25 cellular contexts compared by ENCODE assay signal in genomic region chr9:107390319-107390718, GRCh38.
DNase-seq lines count a peak whose midpoint lies in the region; ATAC-seq, FAIRE-seq and TF ChIP-seq lines count a peak whose summit lies in the region.
"Had no signal": no experiment of that assay in that cellular context is flagged by ENCODE, and none has a peak within 500 bp of the region (broad histone marks: within the 10 kb centered on the region; RNA-seq: fewer than 3 reads in every experiment).

No MANE protein-coding gene starts in this region.

- H3K27ac ChIP-seq in stomach = peak overlapping the region in 4 of 5 donors; percentile 48 to 67 (median 61)

- no peak for TF ChIP-seq POLR2A in stomach (IDR thresholded peaks at IDR 0.05)

- intact Hi-C loops in stomach (cut with DNase I; ENCODE audit: low total_unique reads) = no loop called here

- H3K27me3 ChIP-seq in adipocyte (replicated peaks; ENCODE audit: control insufficient read depth, insufficient read depth, low read length) (no peaks in the 10 kb centered on the region), stomach (no peaks in the 10 kb centered on the region)

- no peak for ATAC-seq in activated T-cell treated with anti-CD3 and anti-CD28 coated beads, Interleukin-2, amount 50 U/mL, for 4 hours
- ATAC-seq: activated CD4-positive, CD25-positive, alpha-beta regulatory T cell treated with anti-CD3 and anti-CD28 coated beads, Interleukin-2, amount 50 U/mL, for 24 hours; PC-3 had no signal

- H3K36me3 Mint-ChIP-seq in glutamatergic neuron (ENCODE audit: unreplicated experiment) = peaks cover 7% of the 10 kb centered on the region
- no peaks in the 10 kb centered on the region for H3K36me3 Mint-ChIP-seq in activated T-cell treated with anti-CD3 and anti-CD28 coated beads, Interleukin-2, amount 50 U/mL, for 4 hours (ENCODE audit: insufficient read depth)
- H3K36me3 Mint-ChIP-seq: CD4-positive, alpha-beta memory T cell; naive B cell had no signal

- H3K4me3 ChIP-seq in adipocyte (ENCODE audit: low read length) = peak overlapping the region; percentile 17
- H3K4me3 ChIP-seq in stomach = no peak overlapping the region

- no peaks in the 10 kb centered on the region for H3K36me3 ChIP-seq in adipocyte (ENCODE audit: control insufficient read depth, insufficient read depth, low read length, severe bottlenecking)
- H3K36me3 ChIP-seq in stomach = no peaks in the 10 kb centered on the region

- no peak overlapping the region for H3K9ac ChIP-seq in adipocyte (ENCODE audit: low read length)

- TF ChIP-seq EP300 in stomach (IDR thresholded peaks at IDR 0.05) = no peak

- 76 to 82% (median 80%) methylated on average over 7 to 9 of the region's 9 CpGs for WGBS in stomach, 5 donors

- H3K4me3 Mint-ChIP-seq in glutamatergic neuron (ENCODE audit: unreplicated experiment) = no peak overlapping the region
- no peak overlapping the region for H3K4me3 Mint-ChIP-seq in activated T-cell treated with anti-CD3 and anti-CD28 coated beads, Interleukin-2, amount 50 U/mL, for 4 hours
- H3K4me3 Mint-ChIP-seq: activated CD4-positive, alpha-beta memory T cell treated with anti-CD3 and anti-CD28 coated beads, Interleukin-2, amount 10 ng/mL, durations not matched to agents 7 days and 5 days; CD4-positive, alpha-beta memory T cell; naive B cell had no signal

- DNase-seq in HTR-8/SVneo (ENCODE audit: insufficient read length, low spot score) (no peak), adipocyte (ENCODE audit: low read depth) (no peak), glutamatergic neuron (no peak), stomach (no peak), iPS-NIHi7 (ENCODE audit: extremely low spot score) (no peak), NCI-H2227 (lab: John Stamatoyannopoulos, UW; ENCODE audit: unreplicated experiment) (no peak)
- DNase-seq in activated T-cell treated with anti-CD3 and anti-CD28 coated beads, Interleukin-2, amount 50 U/mL, for 4 hours = no peak
- DNase-seq: activated CD4-positive, alpha-beta memory T cell treated with anti-CD3 and anti-CD28 coated beads, Interleukin-2, amount 10 ng/mL, durations not matched to agents 7 days and 5 days; activated gamma-delta T cell; activated T-cell treated with anti-CD3 and anti-CD28 coated beads for 4 hours; amniotic stem cell; CD4-positive, alpha-beta memory T cell; dermis blood vessel endothelial cell; foreskin melanocyte; GDM1; Karpas-422; naive B cell; NCI-H187; NCI-H2227 treated with DMSO at 0.1 percent for 48 hours; nucleus accumbens; retina; SIG-M5; stimulated activated CD8-positive, alpha-beta memory T cell treated with anti-CD3 and anti-CD28 coated beads, Interleukin-4, amount 100 ng/mL, for 48 hours had no signal

- peak overlapping the region; percentile 5 for H3K27ac Mint-ChIP-seq in glutamatergic neuron (ENCODE audit: unreplicated experiment)
- H3K27ac Mint-ChIP-seq: activated CD4-positive, alpha-beta memory T cell treated with anti-CD3 and anti-CD28 coated beads, Interleukin-2, amount 10 ng/mL, durations not matched to agents 7 days and 5 days; naive B cell had no signal

- no peaks in the 10 kb centered on the region for H3K9me3 ChIP-seq in adipocyte (ENCODE audit: control insufficient read depth, low read length)
- no peaks in the 10 kb centered on the region for H3K9me3 ChIP-seq in stomach

- peaks cover 19% of the 10 kb centered on the region for H3K4me1 ChIP-seq in adipocyte (ENCODE audit: control insufficient read depth, insufficient read depth, low read length)
- peaks cover 6 to 44% (median 29%) of the 10 kb centered on the region in 4 donors for H3K4me1 ChIP-seq in stomach

- no peak for TF ChIP-seq CTCF in glutamatergic neuron (IDR thresholded peaks at IDR 0.05; ENCODE audit: partially characterized antibody, unreplicated experiment)
- no peak for TF ChIP-seq CTCF in stomach (IDR thresholded peaks at IDR 0.05)

- no peaks in the 10 kb centered on the region for H3K9me3 Mint-ChIP-seq in glutamatergic neuron (ENCODE audit: unreplicated experiment)
- H3K9me3 Mint-ChIP-seq in activated T-cell treated with anti-CD3 and anti-CD28 coated beads, Interleukin-2, amount 50 U/mL, for 4 hours = no peaks in the 10 kb centered on the region
- H3K9me3 Mint-ChIP-seq: activated CD4-positive, alpha-beta memory T cell treated with anti-CD3 and anti-CD28 coated beads, Interleukin-2, amount 10 ng/mL, durations not matched to agents 7 days and 5 days; CD4-positive, alpha-beta memory T cell; naive B cell had no signal

- peak; percentile 38 for FAIRE-seq in HTR-8/SVneo (lab: Jason Lieb, UNC)

- H3K4me1 Mint-ChIP-seq in glutamatergic neuron (ENCODE audit: low read depth, unreplicated experiment) = peaks cover 7% of the 10 kb centered on the region
- no peaks in the 10 kb centered on the region for H3K4me1 Mint-ChIP-seq in activated T-cell treated with anti-CD3 and anti-CD28 coated beads, Interleukin-2, amount 50 U/mL, for 4 hours (ENCODE audit: low read depth)
- H3K4me1 Mint-ChIP-seq: activated CD4-positive, alpha-beta memory T cell treated with anti-CD3 and anti-CD28 coated beads, Interleukin-2, amount 10 ng/mL, durations not matched to agents 7 days and 5 days; CD4-positive, alpha-beta memory T cell; naive B cell had no signal

- peaks cover 5% of the 10 kb centered on the region for H3K27me3 Mint-ChIP-seq in glutamatergic neuron (ENCODE audit: unreplicated experiment)
- peaks cover 3% of the 10 kb centered on the region for H3K27me3 Mint-ChIP-seq in activated T-cell treated with anti-CD3 and anti-CD28 coated beads, Interleukin-2, amount 50 U/mL, for 4 hours (ENCODE audit: low read depth)
- H3K27me3 Mint-ChIP-seq: activated CD4-positive, alpha-beta memory T cell treated with anti-CD3 and anti-CD28 coated beads, Interleukin-2, amount 10 ng/mL, durations not matched to agents 7 days and 5 days had no signal
